7 cellular contexts compared by ENCODE assay signal in the genomic region with DNA sequence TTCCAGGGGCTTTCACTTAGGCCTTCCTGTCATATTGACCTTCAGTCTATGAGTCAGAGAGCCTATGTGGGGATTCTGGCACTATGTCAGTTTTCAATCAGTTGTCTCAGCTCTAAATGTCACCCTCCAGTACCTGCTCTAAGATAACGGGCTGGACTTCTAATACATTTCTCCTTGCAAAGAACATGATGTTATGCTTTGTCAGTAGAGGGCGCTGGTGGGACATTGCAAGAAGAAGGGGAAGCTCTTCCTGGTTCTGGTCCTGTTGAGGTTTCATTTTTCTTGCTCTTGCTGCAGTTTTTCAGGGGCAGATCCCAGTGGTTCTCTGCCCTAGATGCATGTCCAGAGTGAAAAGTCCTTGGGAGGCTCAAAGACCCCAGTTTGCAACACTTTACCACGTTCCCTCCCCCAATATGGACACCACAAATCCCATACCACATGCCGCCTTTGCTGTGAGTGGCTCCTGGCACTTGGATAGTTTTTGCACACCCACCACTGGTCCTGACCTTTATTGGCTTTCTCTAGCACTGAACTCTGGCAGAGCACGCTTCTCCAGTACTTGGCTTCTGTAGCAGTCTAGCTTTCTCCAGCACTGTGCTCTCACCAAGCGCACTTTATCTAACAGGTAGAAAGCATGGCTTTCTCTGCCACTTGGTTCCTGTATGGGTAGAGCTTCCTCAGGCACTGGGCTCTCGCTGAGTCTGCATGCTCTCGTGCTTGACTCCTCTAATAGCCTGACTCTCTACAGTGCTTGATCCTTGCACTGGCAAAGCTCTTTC. TPM values are rescaled to one million over a fixed set of nuclear protein-coding genes. Genes with fewer than 3 reads are reported as not detected.
A peak's percentile ranks its signal among the peaks of the same experiment; 100 is the strongest.
DNase-seq lines count a peak whose midpoint lies in the region; ATAC-seq and TF ChIP-seq lines count a peak whose summit lies in the region.

No MANE protein-coding gene starts in this region.

- H3K9me3 Mint-ChIP-seq in activated T-helper 17 cell treated with anti-CD3 and anti-CD28 coated beads, Interleukin-2, amount 50 U/mL, for 72 hours, result no peaks in the 10 kb centered on the region

- peaks cover 9% of the 10 kb centered on the region for H3K4me1 Mint-ChIP-seq in activated T-helper 17 cell treated with anti-CD3 and anti-CD28 coated beads, Interleukin-2, amount 50 U/mL, for 72 hours

- peak; percentile 89 for TF ChIP-seq CTCF in LNCaP clone FGC (IDR thresholded peaks at IDR 0.05; ENCODE audit: control insufficient read depth, extremely low read depth, insufficient read depth)
- TF ChIP-seq CTCF in RWPE2 (IDR thresholded peaks at IDR 0.05; ENCODE audit: poor library complexity, severe bottlenecking), result peak; percentile 90
- peak; percentile 95 for TF ChIP-seq CTCF in fibroblast of villous mesenchyme (IDR thresholded peaks at IDR 0.05; ENCODE audit: insufficient read depth, low read depth, low read length)
- peak; percentile 79 for TF ChIP-seq CTCF in neutrophil (IDR thresholded peaks at IDR 0.05)

- DNase-seq in LNCaP clone FGC (ENCODE audit: low read depth) (peak; percentile 75), RWPE2 (ENCODE audit: low spot score) (peak; percentile 76), fibroblast of villous mesenchyme (ENCODE audit: low read depth) (peak; percentile 95), stromal cell of bone marrow (ENCODE audit: low read depth) (peak; percentile 83)

- H3K4me1 ChIP-seq in RWPE2 (ENCODE audit: insufficient read depth, poor library complexity, severe bottlenecking), result no peaks in the 10 kb centered on the region
- H3K4me1 ChIP-seq in neutrophil (ENCODE audit: control insufficient read depth in 1 of 2, insufficient read depth in 1 of 2, low read depth in 1 of 2, low read length in 1 of 2), result peaks cover 8 to 9% of the 10 kb centered on the region in 2 experiments

- ATAC-seq in GM18505 (IDR thresholded peaks at IDR 0.05; ENCODE audit: unreplicated experiment) (no peak), RWPE2 (ENCODE audit: low read depth) (peak; percentile 76)
- ATAC-seq in activated T-helper 17 cell treated with anti-CD3 and anti-CD28 coated beads, Interleukin-2, amount 50 U/mL, for 72 hours (replicated peaks), result peak; percentile 93

- H3K27me3 ChIP-seq in RWPE2 (ENCODE audit: insufficient read depth, poor library complexity, severe bottlenecking) (no peaks in the 10 kb centered on the region), neutrophil (no peaks in the 10 kb centered on the region)

- no peaks in the 10 kb centered on the region for H3K27me3 Mint-ChIP-seq in activated T-helper 17 cell treated with anti-CD3 and anti-CD28 coated beads, Interleukin-2, amount 50 U/mL, for 72 hours

- no peaks in the 10 kb centered on the region for H3K36me3 Mint-ChIP-seq in activated T-helper 17 cell treated with anti-CD3 and anti-CD28 coated beads, Interleukin-2, amount 50 U/mL, for 72 hours (ENCODE audit: low read depth)

- peak; percentile 46 for TF ChIP-seq POLR2A in GM18505 (IDR thresholded peaks at IDR 0.05; ENCODE audit: borderline replicate concordance, extremely low read depth, insufficient read depth, insufficient read length)

- no peak overlapping the region for H3K27ac ChIP-seq in RWPE2 (ENCODE audit: poor library complexity, severe bottlenecking)
- H3K27ac ChIP-seq in neutrophil, result peak overlapping the region; percentile 41

- peak overlapping the region; percentile 56 for H3K4me3 Mint-ChIP-seq in activated T-helper 17 cell treated with anti-CD3 and anti-CD28 coated beads, Interleukin-2, amount 50 U/mL, for 72 hours

- H3K4me3 ChIP-seq in LNCaP clone FGC (ENCODE audit: low read depth, low read length) (no peak overlapping the region), RWPE2 (ENCODE audit: severe bottlenecking) (no peak overlapping the region), fibroblast of villous mesenchyme (ENCODE audit: low read depth, low read length) (peak overlapping the region; percentile 29), neutrophil (ENCODE audit: low read depth in 1 of 2, low read length in 1 of 2) (peak overlapping the region; percentile 21 to 35)

- H3K9me3 ChIP-seq in RWPE2 (ENCODE audit: severe bottlenecking) (peaks cover 3% of the 10 kb centered on the region), neutrophil (no peaks in the 10 kb centered on the region)

- H3K27ac Mint-ChIP-seq in activated T-helper 17 cell treated with anti-CD3 and anti-CD28 coated beads, Interleukin-2, amount 50 U/mL, for 72 hours, result peak overlapping the region; percentile 81

- H3K36me3 ChIP-seq in RWPE2 (ENCODE audit: low read depth) (no peaks in the 10 kb centered on the region), neutrophil (no peaks in the 10 kb centered on the region)

RNA-seq across cellular contexts. Expression of gene BCL7C, which starts 49.0 kb away (rescaled TPM):
- total RNA-seq in activated T-helper 17 cell treated with anti-CD3 and anti-CD28 coated beads, Interleukin-2, amount 50 U/mL, for 72 hours, result 10 to 100 TPM; 34.1 to 39.3 TPM
- total RNA-seq in fibroblast of villous mesenchyme, result 35.0 and 51.2 TPM in 2 replicates

RNA-seq across cellular contexts. Expression of gene CTF1, which starts 51.6 kb away (rescaled TPM):
- total RNA-seq in activated T-helper 17 cell treated with anti-CD3 and anti-CD28 coated beads, Interleukin-2, amount 50 U/mL, for 72 hours, result under 1 TPM; 0.15 to 0.26 TPM
- 3.2 and 3.5 TPM in 2 replicates for total RNA-seq in fibroblast of villous mesenchyme

RNA-seq across cellular contexts. Expression of gene ZNF629, which starts 57.9 kb away (rescaled TPM):
- total RNA-seq in activated T-helper 17 cell treated with anti-CD3 and anti-CD28 coated beads, Interleukin-2, amount 50 U/mL, for 72 hours, result under 1 TPM; 0.28 to 0.48 TPM
- 19.4 and 21.6 TPM in 2 replicates for total RNA-seq in fibroblast of villous mesenchyme

Comparison
In these comparisons a context has a peak if more than half of its experiments do, and no peak if none do; other contexts are left out.
1. H3K4me3 ChIP-seq: peak in fibroblast of villous mesenchyme (single experiment) and neutrophil (2 of 2); none in LNCaP clone FGC (single experiment) and RWPE2 (single experiment).
2. RNA of gene ZNF629, which starts 57.9 kb away (total RNA-seq): 19.4 to 21.6 TPM in fibroblast of villous mesenchyme; 0.28 to 0.48 TPM in activated T-helper 17 cell treated with anti-CD3 and anti-CD28 coated beads, Interleukin-2, amount 50 U/mL, for 72 hours; every median in the first group is over 10 times any median in the second.
3. Peak in every context shown above with its lines, with median percentiles within 50 percentile points of each other: DNase-seq and CTCF ChIP-seq.